In the genomic region with DNA sequence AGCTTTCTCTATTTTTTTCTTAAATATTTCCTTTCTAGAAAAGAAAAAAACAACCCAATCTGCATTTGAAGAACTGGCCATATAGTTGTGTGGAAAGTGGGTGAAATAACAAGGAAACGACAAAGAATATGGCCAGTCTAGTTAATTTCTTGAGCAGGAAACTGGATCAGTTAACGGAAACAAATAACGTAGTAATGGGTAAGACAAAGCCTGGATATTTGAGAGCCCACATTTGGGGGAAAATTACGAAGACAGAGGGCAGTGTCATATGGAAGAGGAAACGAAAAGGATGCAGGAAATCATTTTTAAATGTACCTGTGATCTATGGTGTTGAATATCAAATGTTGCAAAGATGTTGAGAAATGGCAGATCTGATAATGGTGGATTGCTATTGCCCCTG, we compare ENCODE assay signal across 24 cellular contexts.
"Had no signal": no experiment of that assay in that cellular context is flagged by ENCODE, and none has a peak within 500 bp of the region (broad histone marks: within the 10 kb centered on the region; RNA-seq: fewer than 3 reads in every experiment).

No MANE protein-coding gene starts in this region.

- H3K27me3 ChIP-seq: esophagus muscularis mucosa, foreskin keratinocyte, gastroesophageal sphincter, heart left ventricle, hepatocyte, left lung had no signal

- H3K9me3 ChIP-seq: esophagus muscularis mucosa, gastroesophageal sphincter, heart left ventricle, left lung, lower lobe of right lung, mucosa of descending colon had no signal

- H3K4me3 ChIP-seq: coronary artery, dorsolateral prefrontal cortex, esophagus muscularis mucosa, gastroesophageal sphincter, heart left ventricle, hepatocyte, left lung, lower lobe of right lung, mucosa of descending colon had no signal

- H3K79me2 ChIP-seq: hepatocyte had no signal

- H3K4me2 ChIP-seq: hepatocyte had no signal

- FAIRE-seq: endothelial cell of umbilical vein, frontal cortex, islet of Langerhans, keratinocyte had no signal

- H3K9me3 Mint-ChIP-seq: mesothelial cell of epicardium; naive thymus-derived CD8-positive, alpha-beta T cell had no signal

- DNase-seq: dermis blood vessel endothelial cell; dorsolateral prefrontal cortex; effector CD4-positive, alpha-beta T cell; effector memory CD4-positive, alpha-beta T cell; foreskin keratinocyte; heart left ventricle; hypothalamus; left cardiac atrium; left lung; left ventricle myocardium superior; lower lobe of right lung; mesenchymal stem cell; mucosa of descending colon; naive B cell; naive thymus-derived CD8-positive, alpha-beta T cell had no signal

- H3K36me3 ChIP-seq: esophagus muscularis mucosa, gastroesophageal sphincter, heart left ventricle, left lung, lower lobe of right lung had no signal

- ATAC-seq: foreskin keratinocyte; gastroesophageal sphincter; heart left ventricle; left cardiac atrium; left lung; left ventricle myocardium superior; lower lobe of right lung; mucosa of descending colon; naive thymus-derived CD8-positive, alpha-beta T cell had no signal

- H3K4me1 Mint-ChIP-seq: naive B cell; naive thymus-derived CD8-positive, alpha-beta T cell had no signal

- H2AFZ ChIP-seq: hepatocyte had no signal

- H3K36me3 Mint-ChIP-seq: mesothelial cell of epicardium; naive B cell; naive thymus-derived CD8-positive, alpha-beta T cell had no signal

- H3K27ac ChIP-seq: coronary artery, dorsolateral prefrontal cortex, esophagus muscularis mucosa, foreskin keratinocyte, gastroesophageal sphincter, heart left ventricle, hepatocyte, left lung, lower lobe of right lung had no signal

- H3K4me1 ChIP-seq: esophagus muscularis mucosa, foreskin keratinocyte, gastroesophageal sphincter, heart left ventricle, left lung, lower lobe of right lung had no signal

- H3K27ac Mint-ChIP-seq: mesothelial cell of epicardium; naive B cell; naive thymus-derived CD8-positive, alpha-beta T cell had no signal

- H3K4me3 Mint-ChIP-seq: mesothelial cell of epicardium; naive B cell; naive thymus-derived CD8-positive, alpha-beta T cell had no signal
